19 cellular contexts compared by ENCODE assay signal in genomic region chr1:9416506-9416905, GRCh38.
DNase-seq lines count a peak whose midpoint lies in the region; ATAC-seq and TF ChIP-seq lines count a peak whose summit lies in the region.
"Had no signal": no experiment of that assay in that cellular context is flagged by ENCODE, and none has a peak within 500 bp of the region (broad histone marks: within the 10 kb centered on the region; RNA-seq: fewer than 3 reads in every experiment).

No MANE protein-coding gene starts in this region.

- H3K36me3 Mint-ChIP-seq in CD4-positive, CD25-positive, alpha-beta regulatory T cell = no peaks in the 10 kb centered on the region
- H3K36me3 Mint-ChIP-seq in CD8-positive, alpha-beta memory T cell = no peaks in the 10 kb centered on the region
- H3K36me3 Mint-ChIP-seq in naive thymus-derived CD4-positive, alpha-beta T cell = peaks cover 0 to 5% (median 0%) of the 10 kb centered on the region in 5 donors
- H3K36me3 Mint-ChIP-seq in immature natural killer cell = peaks cover 0 to 3% (median 0%) of the 10 kb centered on the region in 3 donors
- H3K36me3 Mint-ChIP-seq: activated naive CD8-positive, alpha-beta T cell treated with anti-CD3 and anti-CD28 coated beads, Interleukin-2, amount 10 ng/mL, durations not matched to agents 7 days and 5 days had no signal

- no peaks in the 10 kb centered on the region for H3K27me3 Mint-ChIP-seq in CD4-positive, CD25-positive, alpha-beta regulatory T cell
- H3K27me3 Mint-ChIP-seq in CD8-positive, alpha-beta memory T cell = peaks cover 6 to 15% of the 10 kb centered on the region in 2 donors
- peaks cover 0 to 20% (median 0%) of the 10 kb centered on the region in 5 donors for H3K27me3 Mint-ChIP-seq in naive thymus-derived CD4-positive, alpha-beta T cell
- H3K27me3 Mint-ChIP-seq in immature natural killer cell (ENCODE audit: low read depth in 3 of 3) = peaks cover 15 to 29% (median 18%) of the 10 kb centered on the region in 3 donors

- H3K36me3 ChIP-seq in CD4-positive, CD25-positive, alpha-beta regulatory T cell (ENCODE audit: control insufficient read depth, insufficient read depth, low read length) = no peaks in the 10 kb centered on the region
- H3K36me3 ChIP-seq in CD8-positive, alpha-beta memory T cell (ENCODE audit: insufficient read depth, low read length) = no peaks in the 10 kb centered on the region
- no peaks in the 10 kb centered on the region for H3K36me3 ChIP-seq in Panc1 (ENCODE audit: control insufficient read depth, insufficient read depth, low read length)
- H3K36me3 ChIP-seq in naive thymus-derived CD4-positive, alpha-beta T cell (ENCODE audit: control insufficient read depth in 2 of 3, insufficient read depth in 3 of 3, low read length in 3 of 3) = no peaks in the 10 kb centered on the region
- H3K36me3 ChIP-seq: neutrophil, tibial nerve had no signal

- peak in 1 of 2 donors; percentile 5 for ATAC-seq in CD4-positive, CD25-positive, alpha-beta regulatory T cell (ENCODE audit: low read depth in 2 of 2)
- no peak for ATAC-seq in Panc1
- ATAC-seq in naive thymus-derived CD4-positive, alpha-beta T cell = no peak
- ATAC-seq: effector memory CD8-positive, alpha-beta T cell; left lobe of liver had no signal

- peak overlapping the region; percentile 89 to 93 (median 90) for H3K4me3 Mint-ChIP-seq in CD4-positive, CD25-positive, alpha-beta regulatory T cell
- H3K4me3 Mint-ChIP-seq in CD8-positive, alpha-beta memory T cell = peak overlapping the region in 6 of 7 donors; percentile 19 to 78 (median 58)
- H3K4me3 Mint-ChIP-seq in naive thymus-derived CD4-positive, alpha-beta T cell = peak overlapping the region in 6 of 10 donors; percentile 4 to 65 (median 38)
- H3K4me3 Mint-ChIP-seq in immature natural killer cell = no peak overlapping the region
- H3K4me3 Mint-ChIP-seq: activated naive CD8-positive, alpha-beta T cell treated with anti-CD3 and anti-CD28 coated beads, Interleukin-2, amount 10 ng/mL, durations not matched to agents 7 days and 5 days; stimulated activated naive CD8-positive, alpha-beta T cell treated with anti-CD3 and anti-CD28 coated beads, Interleukin-15, Interleukin-2, amounts not matched to agents 100 ng/mL and 50 ng/mL, for 24 hours had no signal

- peak in 1 of 3 donors; percentile 28 for DNase-seq in CD4-positive, CD25-positive, alpha-beta regulatory T cell
- DNase-seq in CD8-positive, alpha-beta memory T cell = no peak
- DNase-seq in Panc1 (ENCODE audit: low read depth, low spot score) (no peak), NCI-H774 (lab: John Stamatoyannopoulos, UW) (no peak), A172 (ENCODE audit: low spot score) (no peak), immature natural killer cell (no peak)
- no peak for DNase-seq in naive thymus-derived CD4-positive, alpha-beta T cell
- DNase-seq: activated CD4-positive, alpha-beta T cell treated with anti-CD3 and anti-CD28 coated beads for 48 hours; activated naive CD8-positive, alpha-beta T cell treated with anti-CD3 and anti-CD28 coated beads, Interleukin-2, amount 10 ng/mL, durations not matched to agents 7 days and 5 days; effector memory CD8-positive, alpha-beta T cell; GM23248; NCI-H1436; NCI-H524 treated with DMSO at 0.1 percent for 48 hours; small intestine had no signal

- CTCF ChIA-PET in CD8-positive, alpha-beta memory T cell (lab: Charles Lee) = no interaction called here
- CTCF ChIA-PET in Panc1 (lab: Charles Lee) = no interaction called here
- CTCF ChIA-PET in naive thymus-derived CD4-positive, alpha-beta T cell (lab: Charles Lee) = no interaction called here

- no peaks in the 10 kb centered on the region for H3K27me3 ChIP-seq in CD4-positive, CD25-positive, alpha-beta regulatory T cell (ENCODE audit: control insufficient read depth, insufficient read depth, low read length)
- H3K27me3 ChIP-seq in CD8-positive, alpha-beta memory T cell (ENCODE audit: insufficient read depth, low read length, poor library complexity, severe bottlenecking) = no peaks in the 10 kb centered on the region
- no peaks in the 10 kb centered on the region for H3K27me3 ChIP-seq in Panc1 (ENCODE audit: control insufficient read depth, insufficient read depth, low read length)
- peaks cover 0 to 4% of the 10 kb centered on the region in 2 donors for H3K27me3 ChIP-seq in naive thymus-derived CD4-positive, alpha-beta T cell (ENCODE audit: control insufficient read depth in 2 of 2, insufficient read depth in 2 of 2, low read length in 2 of 2)
- H3K27me3 ChIP-seq: tibial nerve had no signal

- no peak for TF ChIP-seq CTCF in Panc1 (IDR thresholded peaks at IDR 0.05)

- H3K4me1 ChIP-seq in CD4-positive, CD25-positive, alpha-beta regulatory T cell (ENCODE audit: control insufficient read depth, insufficient read depth, low read length, poor library complexity, severe bottlenecking) = peaks cover 89% of the 10 kb centered on the region
- H3K4me1 ChIP-seq in CD8-positive, alpha-beta memory T cell (ENCODE audit: insufficient read depth, low read length) = peaks cover 41% of the 10 kb centered on the region
- H3K4me1 ChIP-seq in Panc1 (ENCODE audit: control insufficient read depth, insufficient read depth, low read length) = peaks cover 25% of the 10 kb centered on the region
- H3K4me1 ChIP-seq in naive thymus-derived CD4-positive, alpha-beta T cell (ENCODE audit: control insufficient read depth in 2 of 2, insufficient read depth in 2 of 2, low read length in 2 of 2) = peaks cover 19 to 41% of the 10 kb centered on the region in 2 donors

- BruUV-seq in Panc1 (replicated peaks; lab: Mats Ljungman, UMichigan) = no TSS peak

- POLR2A ChIA-PET in CD8-positive, alpha-beta memory T cell (lab: Charles Lee) = no interaction called here
- POLR2A ChIA-PET in Panc1 (lab: Charles Lee) = no interaction called here
- POLR2A ChIA-PET in naive thymus-derived CD4-positive, alpha-beta T cell (lab: Charles Lee) = no interaction called here

- peaks cover 13 to 87% (median 45%) of the 10 kb centered on the region in 4 donors for H3K4me1 Mint-ChIP-seq in CD4-positive, CD25-positive, alpha-beta regulatory T cell
- peaks cover 42 to 63% (median 51%) of the 10 kb centered on the region in 3 donors for H3K4me1 Mint-ChIP-seq in CD8-positive, alpha-beta memory T cell
- H3K4me1 Mint-ChIP-seq in naive thymus-derived CD4-positive, alpha-beta T cell = peaks cover 11 to 66% (median 60%) of the 10 kb centered on the region in 7 donors
- H3K4me1 Mint-ChIP-seq in immature natural killer cell = peaks cover 24 to 36% of the 10 kb centered on the region in 2 donors

- peak overlapping the region; percentile 56 for H3K27ac ChIP-seq in CD4-positive, CD25-positive, alpha-beta regulatory T cell (ENCODE audit: insufficient read depth, low read length, poor library complexity, severe bottlenecking)
- H3K27ac ChIP-seq in CD8-positive, alpha-beta memory T cell (ENCODE audit: low read depth, low read length) = no peak overlapping the region
- peak overlapping the region; percentile 71 for H3K27ac ChIP-seq in Panc1 (ENCODE audit: low read length)
- H3K27ac ChIP-seq in naive thymus-derived CD4-positive, alpha-beta T cell (ENCODE audit: low read depth, low read length) = no peak overlapping the region
- H3K27ac ChIP-seq: GM23248, HL-60, neutrophil, tibial nerve had no signal

- peak overlapping the region; percentile 49 to 92 (median 84) for H3K27ac Mint-ChIP-seq in CD4-positive, CD25-positive, alpha-beta regulatory T cell
- peak overlapping the region in 3 of 8 donors; percentile 11 to 30 (median 18) for H3K27ac Mint-ChIP-seq in CD8-positive, alpha-beta memory T cell
- peak overlapping the region in 1 of 9 donors; percentile 82 for H3K27ac Mint-ChIP-seq in naive thymus-derived CD4-positive, alpha-beta T cell
- no peak overlapping the region for H3K27ac Mint-ChIP-seq in immature natural killer cell
- H3K27ac Mint-ChIP-seq: activated naive CD8-positive, alpha-beta T cell treated with anti-CD3 and anti-CD28 coated beads, Interleukin-2, amount 10 ng/mL, durations not matched to agents 7 days and 5 days; effector memory CD8-positive, alpha-beta T cell; stimulated activated naive CD8-positive, alpha-beta T cell treated with anti-CD3 and anti-CD28 coated beads, Interleukin-15, Interleukin-2, amounts not matched to agents 100 ng/mL and 50 ng/mL, for 24 hours had no signal

- peaks cover 0 to 2% (median 0%) of the 10 kb centered on the region in 7 donors for H3K9me3 Mint-ChIP-seq in CD4-positive, CD25-positive, alpha-beta regulatory T cell
- H3K9me3 Mint-ChIP-seq in CD8-positive, alpha-beta memory T cell = no peaks in the 10 kb centered on the region
- no peaks in the 10 kb centered on the region for H3K9me3 Mint-ChIP-seq in naive thymus-derived CD4-positive, alpha-beta T cell
- no peaks in the 10 kb centered on the region for H3K9me3 Mint-ChIP-seq in immature natural killer cell
- H3K9me3 Mint-ChIP-seq: activated naive CD8-positive, alpha-beta T cell treated with anti-CD3 and anti-CD28 coated beads, Interleukin-2, amount 10 ng/mL, durations not matched to agents 7 days and 5 days; effector memory CD8-positive, alpha-beta T cell; stimulated activated naive CD8-positive, alpha-beta T cell treated with anti-CD3 and anti-CD28 coated beads, Interleukin-15, Interleukin-2, amounts not matched to agents 100 ng/mL and 50 ng/mL, for 24 hours had no signal

- in situ Hi-C loops in Panc1 (cut with HindIII; ENCODE audit: low pct_unique_long_range_greater_than_20kb, low sequenced_read_pairs) = no loop called here

- H3K4me3 ChIP-seq in CD4-positive, CD25-positive, alpha-beta regulatory T cell (ENCODE audit: low read depth, low read length) = peak overlapping the region; percentile 84
- no peak overlapping the region for H3K4me3 ChIP-seq in CD8-positive, alpha-beta memory T cell (ENCODE audit: low read length)
- H3K4me3 ChIP-seq in Panc1 (ENCODE audit: low read depth in 2 of 2, low read length in 2 of 2) = no peak overlapping the region
- H3K4me3 ChIP-seq in naive thymus-derived CD4-positive, alpha-beta T cell (ENCODE audit: low read length) = no peak overlapping the region
- H3K4me3 ChIP-seq: GM23248, tibial nerve had no signal

- intact Hi-C loops in Panc1 (cut with micrococcal nuclease; ENCODE audit: unreplicated experiment) = no loop called here
- intact Hi-C loops in naive thymus-derived CD4-positive, alpha-beta T cell (cut with micrococcal nuclease) = no loop called here

- H3K9me3 ChIP-seq in CD4-positive, CD25-positive, alpha-beta regulatory T cell (ENCODE audit: control insufficient read depth in 2 of 2, low read length in 2 of 2) = no peaks in the 10 kb centered on the region
- no peaks in the 10 kb centered on the region for H3K9me3 ChIP-seq in CD8-positive, alpha-beta memory T cell (ENCODE audit: low read length)
- no peaks in the 10 kb centered on the region for H3K9me3 ChIP-seq in Panc1 (ENCODE audit: control insufficient read depth, insufficient read depth, low read depth, low read length)
- H3K9me3 ChIP-seq in naive thymus-derived CD4-positive, alpha-beta T cell (ENCODE audit: control insufficient read depth in 2 of 3, low read length in 3 of 3) = no peaks in the 10 kb centered on the region
- H3K9me3 ChIP-seq: neutrophil, tibial nerve had no signal

Comparison
In these comparisons a context has a peak if more than half of its experiments do, and no peak if none do; other contexts are left out.
1. H3K27ac ChIP-seq: peak in CD4-positive, CD25-positive, alpha-beta regulatory T cell (single experiment) and Panc1 (single experiment); none in CD8-positive, alpha-beta memory T cell (single experiment) and naive thymus-derived CD4-positive, alpha-beta T cell (single experiment).
2. H3K27ac Mint-ChIP-seq: peak in CD4-positive, CD25-positive, alpha-beta regulatory T cell (3 of 3); none in immature natural killer cell (0 of 6).
3. H3K4me3 Mint-ChIP-seq: peak in CD4-positive, CD25-positive, alpha-beta regulatory T cell (4 of 4), CD8-positive, alpha-beta memory T cell (6 of 7) and naive thymus-derived CD4-positive, alpha-beta T cell (6 of 10); none in immature natural killer cell (0 of 5).